In genomic region chr12:113071427-113072112, GRCh38 we compare ENCODE assay signal across 11 cellular contexts. TPM values are rescaled to one million over a fixed set of nuclear protein-coding genes. Genes with fewer than 3 reads are reported as not detected.
DNase-seq lines count a peak whose midpoint lies in the region; ATAC-seq and TF ChIP-seq lines count a peak whose summit lies in the region.
"Had no signal": no experiment of that assay in that cellular context is flagged by ENCODE, and none has a peak within 500 bp of the region (broad histone marks: within the 10 kb centered on the region; RNA-seq: fewer than 3 reads in every experiment).

No MANE protein-coding gene starts in this region.

- no peak for TF ChIP-seq POLR2A in spleen (IDR thresholded peaks at IDR 0.05)

- H3K4me3 Mint-ChIP-seq in activated CD4-positive, alpha-beta T cell treated with anti-CD3 and anti-CD28 coated beads, Interleukin-2, amount 10 ng/mL, durations not matched to agents 7 days and 5 days = no peak overlapping the region

- CTCF ChIA-PET in activated CD4-positive, alpha-beta T cell treated with anti-CD3 and anti-CD28 coated beads, Interleukin-2, amount 10 ng/mL, durations not matched to agents 7 days and 5 days (lab: Charles Lee) = no interaction called here

- 71 to 86% (median 84%) methylated on average over 19 of the region's 19 CpGs for WGBS in spleen, 5 donors

- ATAC-seq in GM19452 (IDR thresholded peaks at IDR 0.05; ENCODE audit: unreplicated experiment) = no peak
- ATAC-seq in GM21786 (IDR thresholded peaks at IDR 0.05; ENCODE audit: unreplicated experiment) = no peak

- TF ChIP-seq CTCF in spleen (IDR thresholded peaks at IDR 0.05 in 8 of 11, conservative IDR thresholded peaks at IDR 0.05 in 3 of 11) = no peak

- peak overlapping the region; percentile 55 to 88 (median 80) for H3K27ac ChIP-seq in spleen
- H3K27ac ChIP-seq: HL-60 had no signal

- POLR2A ChIA-PET in activated CD4-positive, alpha-beta T cell treated with anti-CD3 and anti-CD28 coated beads, Interleukin-2, amount 10 ng/mL, durations not matched to agents 7 days and 5 days (lab: Charles Lee) = interaction anchor here (0.5 kb wide), 1 partner anchor 59 kb away, joined by 5 read pairs; no protein-coding TSS in a partner anchor

- H3K9me3 ChIP-seq in spleen = no peaks in the 10 kb centered on the region

- peak overlapping the region in 1 of 8 donors; percentile 57 for H3K4me3 ChIP-seq in spleen

- no peaks in the 10 kb centered on the region for H3K27me3 Mint-ChIP-seq in activated CD4-positive, alpha-beta T cell treated with anti-CD3 and anti-CD28 coated beads, Interleukin-2, amount 10 ng/mL, durations not matched to agents 7 days and 5 days

- no peaks in the 10 kb centered on the region for H3K27me3 ChIP-seq in spleen (replicated peaks in 1 of 7)

- H3K27ac Mint-ChIP-seq in activated CD4-positive, alpha-beta T cell treated with anti-CD3 and anti-CD28 coated beads, Interleukin-2, amount 10 ng/mL, durations not matched to agents 7 days and 5 days = no peak overlapping the region

- DNase-seq in DMS53 (lab: John Stamatoyannopoulos, UW) = peak; percentile 34
- no peak for DNase-seq in DMS53 treated with DMSO at 0.1 percent for 48 hours (lab: John Stamatoyannopoulos, UW; ENCODE audit: unreplicated experiment)
- peak; percentile 88 for DNase-seq in NCI-H345 treated with DMSO at 0.1 percent for 48 hours (lab: John Stamatoyannopoulos, UW; ENCODE audit: unreplicated experiment)
- DNase-seq in globus pallidus (ENCODE audit: low spot score) = peak; percentile 77
- DNase-seq in spleen = no peak
- no peak for DNase-seq in activated CD4-positive, alpha-beta T cell treated with anti-CD3 and anti-CD28 coated beads, Interleukin-2, amount 10 ng/mL, durations not matched to agents 7 days and 5 days
- DNase-seq: activated CD4-positive, alpha-beta T cell treated with anti-CD3 and anti-CD28 coated beads for 48 hours had no signal

- peaks cover 24% of the 10 kb centered on the region for H3K4me1 Mint-ChIP-seq in activated CD4-positive, alpha-beta T cell treated with anti-CD3 and anti-CD28 coated beads, Interleukin-2, amount 10 ng/mL, durations not matched to agents 7 days and 5 days

- intact Hi-C loops in spleen (cut with DNase I; ENCODE audit: low total_unique reads) = no loop called here

- no peaks in the 10 kb centered on the region for H3K9me3 Mint-ChIP-seq in activated CD4-positive, alpha-beta T cell treated with anti-CD3 and anti-CD28 coated beads, Interleukin-2, amount 10 ng/mL, durations not matched to agents 7 days and 5 days

- peaks cover 0 to 18% (median 0%) of the 10 kb centered on the region in 6 donors for H3K36me3 ChIP-seq in spleen

- no peaks in the 10 kb centered on the region for H3K36me3 Mint-ChIP-seq in activated CD4-positive, alpha-beta T cell treated with anti-CD3 and anti-CD28 coated beads, Interleukin-2, amount 10 ng/mL, durations not matched to agents 7 days and 5 days (ENCODE audit: low read depth)

- peaks cover 41 to 100% (median 97%) of the 10 kb centered on the region in 6 donors for H3K4me1 ChIP-seq in spleen

RNA-seq across cellular contexts. Expression of gene DTX1, which starts 15.0 kb away (rescaled TPM):
- 100 to 1,000 TPM in 2 of 7 donors, 10 to 100 TPM in 5; 54.6 to 141 (median 76.1) TPM for total RNA-seq in spleen
- 100 to 1,000 TPM in 1 of 3 donors, 10 to 100 TPM in 2; 53.4 to 102 (median 96.7) TPM for polyA plus RNA-seq in spleen
- under 1 TPM; 0.15 to 0.25 TPM for total RNA-seq in activated CD4-positive, alpha-beta T cell treated with anti-CD3 and anti-CD28 coated beads, Interleukin-2, amount 10 ng/mL, durations not matched to agents 7 days and 5 days
- total RNA-seq: bronchial epithelial cell had no signal

Comparison
In these comparisons a context has a peak if more than half of its experiments do, and no peak if none do; other contexts are left out.
1. DNase-seq: peak in DMS53 (single experiment), NCI-H345 treated with DMSO at 0.1 percent for 48 hours (single experiment) and globus pallidus (single experiment); none in DMS53 treated with DMSO at 0.1 percent for 48 hours (single experiment), spleen (single experiment) and activated CD4-positive, alpha-beta T cell treated with anti-CD3 and anti-CD28 coated beads, Interleukin-2, amount 10 ng/mL, durations not matched to agents 7 days and 5 days (single experiment).
2. RNA of gene DTX1, which starts 15.0 kb away (total RNA-seq): 54.6 to 141 TPM in spleen; 0.15 to 0.25 TPM in activated CD4-positive, alpha-beta T cell treated with anti-CD3 and anti-CD28 coated beads, Interleukin-2, amount 10 ng/mL, durations not matched to agents 7 days and 5 days; every median in the first group is over 10 times any median in the second.